18 cellular contexts compared by ENCODE assay signal in genomic region chr3:122394173-122394572, GRCh38. TPM values are rescaled to one million over a fixed set of nuclear protein-coding genes. Genes with fewer than 3 reads are reported as not detected.
A peak's percentile ranks its signal among the peaks of the same experiment; 100 is the strongest.
DNase-seq lines count a peak whose midpoint lies in the region; TF ChIP-seq lines count a peak whose summit lies in the region.
"Had no signal": no experiment of that assay in that cellular context is flagged by ENCODE, and none has a peak within 500 bp of the region (broad histone marks: within the 10 kb centered on the region; RNA-seq: fewer than 3 reads in every experiment).

No MANE protein-coding gene starts in this region.

- H3K9ac ChIP-seq in trophoblast cell (ENCODE audit: low read length), result no peak overlapping the region

- WGBS in trophoblast cell (ENCODE audit: extremely low coverage, insufficient coverage, insufficient read length), result no CpG with 5 or more reads among the region's 1 CpG

- no peak overlapping the region for H2AK5ac ChIP-seq in trophoblast cell (ENCODE audit: low read length)

- no peaks in the 10 kb centered on the region for H3K27me3 ChIP-seq in trophoblast cell (ENCODE audit: insufficient read depth, low read length)
- H3K27me3 ChIP-seq: testis had no signal

- no peaks in the 10 kb centered on the region for H3K9me3 Mint-ChIP-seq in activated T-helper 2 cell treated with anti-CD3 and anti-CD28 coated beads, Interferon-gamma antibody, Interleukin-2, Interleukin-4, amounts not matched to agents 10 μg/mL and 5 μg/mL and 100 μg/mL, durations not matched to agents 14 hours and 24 hours and 36 hours
- no peaks in the 10 kb centered on the region for H3K9me3 Mint-ChIP-seq in T-helper 2 cell treated with Interferon-gamma antibody and Interleukin-4, amounts not matched to agents 5 μg/mL and 100 μg/mL, for 36 hours
- H3K9me3 Mint-ChIP-seq: dendritic cell treated with granulocyte-macrophage colony-stimulating factor and Interleukin-4, amounts not matched to agents 40 ng/mL and 50 ng/mL, for 4 days; stimulated activated effector memory CD8-positive, alpha-beta T cell treated with anti-CD3 and anti-CD28 coated beads, Interleukin-12 subunit alpha, Interleukin-12 subunit beta, amount 100 ng/mL, for 72 hours had no signal

- H2BK120ac ChIP-seq in trophoblast cell (ENCODE audit: insufficient read depth, low read length, poor library complexity), result peak overlapping the region; percentile 16

- no peaks in the 10 kb centered on the region for H3K36me3 ChIP-seq in HEK293 (ENCODE audit: control insufficient read depth in 2 of 2, insufficient read depth in 1 of 2, low read length in 2 of 2)
- no peaks in the 10 kb centered on the region for H3K36me3 ChIP-seq in trophoblast cell (ENCODE audit: control insufficient read depth in 1 of 2, insufficient read depth in 2 of 2, low read length in 2 of 2)

- H4K91ac ChIP-seq in trophoblast cell (ENCODE audit: low read depth, low read length), result peak overlapping the region; percentile 60

- H3K27ac ChIP-seq in HEK293 (ENCODE audit: extremely low read depth, low read depth, low read length) (no peak overlapping the region), trophoblast cell (ENCODE audit: low read depth, low read length) (no peak overlapping the region)
- H3K27ac ChIP-seq: testis had no signal

- no peak for DNase-seq in activated T-helper 2 cell treated with anti-CD3 and anti-CD28 coated beads, Interferon-gamma antibody, Interleukin-2, Interleukin-4, amounts not matched to agents 10 μg/mL and 5 μg/mL and 100 μg/mL, durations not matched to agents 14 hours and 24 hours and 36 hours (ENCODE audit: low spot score)
- peak; percentile 69 for DNase-seq in fibroblast of villous mesenchyme (ENCODE audit: low read depth)
- DNase-seq in trophoblast cell, result no peak
- no peak for DNase-seq in dedifferentiated amniotic fluid mesenchymal stem cell (ENCODE audit: extremely low spot score)
- no peak for DNase-seq in hepatic stellate cell (ENCODE audit: low spot score)
- DNase-seq in T-helper 2 cell treated with Interferon-gamma antibody and Interleukin-4, amounts not matched to agents 5 μg/mL and 100 μg/mL, for 36 hours (ENCODE audit: low spot score), result no peak
- DNase-seq: activated CD4-positive, alpha-beta T cell treated with anti-CD3 and anti-CD28 coated beads, Interleukin-2, amount 50 U/mL, for 1 hour; activated naive CD4-positive, alpha-beta T cell treated with anti-CD3 and anti-CD28 coated beads, Interleukin-2, amount 50 U/mL, for 16 hours; AML-193; NCI-H1436; NCI-H2171; NCI-H748 treated with DMSO at 0.1 percent for 48 hours; right cardiac atrium; SHP77; testis had no signal

- H3K14ac ChIP-seq in trophoblast cell (ENCODE audit: low read length), result peak overlapping the region; percentile 11

- CTCF ChIA-PET in HEK293 (lab: Yijun Ruan, JAX), result interaction anchor here (0.6 to 2.9 kb wide), 6 partner anchors 8 to 285 kb away, joined by 3 to 20 read pairs (median 3); no protein-coding TSS in a partner anchor

- peak overlapping the region; percentile 7 for H3K18ac ChIP-seq in trophoblast cell (ENCODE audit: low read length)

- peak overlapping the region; percentile 50 for H4K8ac ChIP-seq in trophoblast cell (ENCODE audit: low read depth, low read length)

- peak overlapping the region; percentile 16 for H3K27ac Mint-ChIP-seq in activated T-helper 2 cell treated with anti-CD3 and anti-CD28 coated beads, Interferon-gamma antibody, Interleukin-2, Interleukin-4, amounts not matched to agents 10 μg/mL and 5 μg/mL and 100 μg/mL, durations not matched to agents 14 hours and 24 hours and 36 hours
- no peak overlapping the region for H3K27ac Mint-ChIP-seq in T-helper 2 cell treated with Interferon-gamma antibody and Interleukin-4, amounts not matched to agents 5 μg/mL and 100 μg/mL, for 36 hours
- H3K27ac Mint-ChIP-seq: dendritic cell treated with granulocyte-macrophage colony-stimulating factor and Interleukin-4, amounts not matched to agents 40 ng/mL and 50 ng/mL, for 4 days; stimulated activated effector memory CD8-positive, alpha-beta T cell treated with anti-CD3 and anti-CD28 coated beads, Interleukin-12 subunit alpha, Interleukin-12 subunit beta, amount 100 ng/mL, for 72 hours had no signal

- H3K79me1 ChIP-seq in trophoblast cell (ENCODE audit: low read length), result no peaks in the 10 kb centered on the region

- H3K4me1 ChIP-seq in HEK293 (ENCODE audit: control insufficient read depth, insufficient read depth, low read length), result no peaks in the 10 kb centered on the region
- peaks cover 0 to 4% of the 10 kb centered on the region in 2 experiments for H3K4me1 ChIP-seq in trophoblast cell (ENCODE audit: control insufficient read depth in 1 of 2, insufficient read depth in 2 of 2, low read length in 2 of 2)

- H3K23ac ChIP-seq in trophoblast cell (ENCODE audit: low read length), result no peak overlapping the region

- H3K9me3 ChIP-seq in HEK293 (ENCODE audit: control insufficient read depth, insufficient read depth, low read depth, low read length), result no peaks in the 10 kb centered on the region
- H3K9me3 ChIP-seq in trophoblast cell (ENCODE audit: insufficient read depth, low read depth, low read length), result no peaks in the 10 kb centered on the region
- H3K9me3 ChIP-seq: testis had no signal

- H3K4ac ChIP-seq in trophoblast cell (ENCODE audit: low read depth, low read length), result no peak overlapping the region

- H3K4me3 Mint-ChIP-seq in activated T-helper 2 cell treated with anti-CD3 and anti-CD28 coated beads, Interferon-gamma antibody, Interleukin-2, Interleukin-4, amounts not matched to agents 10 μg/mL and 5 μg/mL and 100 μg/mL, durations not matched to agents 14 hours and 24 hours and 36 hours (ENCODE audit: low read depth), result no peak overlapping the region
- H3K4me3 Mint-ChIP-seq in T-helper 2 cell treated with Interferon-gamma antibody and Interleukin-4, amounts not matched to agents 5 μg/mL and 100 μg/mL, for 36 hours, result no peak overlapping the region
- H3K4me3 Mint-ChIP-seq: dendritic cell treated with granulocyte-macrophage colony-stimulating factor and Interleukin-4, amounts not matched to agents 40 ng/mL and 50 ng/mL, for 4 days; stimulated activated effector memory CD8-positive, alpha-beta T cell treated with anti-CD3 and anti-CD28 coated beads, Interleukin-12 subunit alpha, Interleukin-12 subunit beta, amount 100 ng/mL, for 72 hours had no signal

- H2AFZ ChIP-seq in trophoblast cell (ENCODE audit: insufficient read depth, low read length, poor library complexity), result no peak overlapping the region

- POLR2A ChIA-PET in HEK293 (lab: Yijun Ruan, JAX), result interaction anchor here (2.0 kb wide), 1 partner anchor 11 kb away, joined by 15 read pairs; the partner anchor contains the start of genes FAM162A and MIX23

- H3K36me3 Mint-ChIP-seq in activated T-helper 2 cell treated with anti-CD3 and anti-CD28 coated beads, Interferon-gamma antibody, Interleukin-2, Interleukin-4, amounts not matched to agents 10 μg/mL and 5 μg/mL and 100 μg/mL, durations not matched to agents 14 hours and 24 hours and 36 hours (ENCODE audit: low read depth), result peaks cover 34% of the 10 kb centered on the region
- H3K36me3 Mint-ChIP-seq in T-helper 2 cell treated with Interferon-gamma antibody and Interleukin-4, amounts not matched to agents 5 μg/mL and 100 μg/mL, for 36 hours (ENCODE audit: low read depth), result peaks cover 20% of the 10 kb centered on the region

- intact Hi-C loops in activated T-helper 2 cell treated with anti-CD3 and anti-CD28 coated beads, Interferon-gamma antibody, Interleukin-2, Interleukin-4, amounts not matched to agents 10 μg/mL and 5 μg/mL and 100 μg/mL, durations not matched to agents 14 hours and 24 hours and 36 hours (cut with micrococcal nuclease), result loop anchor here (5.0 to 10.0 kb wide), 2 partner anchors 141 to 168 kb away; partner anchors contain the start of genes DTX3L and PARP9

- H3K4me1 Mint-ChIP-seq in activated T-helper 2 cell treated with anti-CD3 and anti-CD28 coated beads, Interferon-gamma antibody, Interleukin-2, Interleukin-4, amounts not matched to agents 10 μg/mL and 5 μg/mL and 100 μg/mL, durations not matched to agents 14 hours and 24 hours and 36 hours (ENCODE audit: low read depth), result peaks cover 53% of the 10 kb centered on the region
- peaks cover 26% of the 10 kb centered on the region for H3K4me1 Mint-ChIP-seq in T-helper 2 cell treated with Interferon-gamma antibody and Interleukin-4, amounts not matched to agents 5 μg/mL and 100 μg/mL, for 36 hours (ENCODE audit: low read depth)

- no peaks in the 10 kb centered on the region for H3K79me2 ChIP-seq in trophoblast cell (ENCODE audit: control insufficient read depth, insufficient read depth, low read length, poor library complexity)

- H3K27me3 Mint-ChIP-seq in activated T-helper 2 cell treated with anti-CD3 and anti-CD28 coated beads, Interferon-gamma antibody, Interleukin-2, Interleukin-4, amounts not matched to agents 10 μg/mL and 5 μg/mL and 100 μg/mL, durations not matched to agents 14 hours and 24 hours and 36 hours (ENCODE audit: low read depth), result no peaks in the 10 kb centered on the region
- H3K27me3 Mint-ChIP-seq in T-helper 2 cell treated with Interferon-gamma antibody and Interleukin-4, amounts not matched to agents 5 μg/mL and 100 μg/mL, for 36 hours (ENCODE audit: low read depth), result no peaks in the 10 kb centered on the region
- H3K27me3 Mint-ChIP-seq: dendritic cell treated with granulocyte-macrophage colony-stimulating factor and Interleukin-4, amounts not matched to agents 40 ng/mL and 50 ng/mL, for 4 days had no signal

- H3K4me3 ChIP-seq in HEK293 (ENCODE audit: low read depth, low read length) (no peak overlapping the region), fibroblast of villous mesenchyme (ENCODE audit: low read depth, low read length) (no peak overlapping the region), trophoblast cell (ENCODE audit: low read depth, low read length) (no peak overlapping the region)
- H3K4me3 ChIP-seq: testis had no signal

- peak overlapping the region; percentile 71 for H2BK5ac ChIP-seq in trophoblast cell (ENCODE audit: low read depth, low read length, poor library complexity)

- TF ChIP-seq CTCF in HEK293 (tag by site-specific recombination; IDR thresholded peaks at IDR 0.05) (no peak), fibroblast of villous mesenchyme (IDR thresholded peaks at IDR 0.05; ENCODE audit: insufficient read depth, low read depth, low read length) (no peak)

- no peak overlapping the region for H2BK12ac ChIP-seq in trophoblast cell (ENCODE audit: low read length)

- H3K4me2 ChIP-seq in trophoblast cell (ENCODE audit: low read length), result no peak overlapping the region

- no peak overlapping the region for H4K12ac ChIP-seq in trophoblast cell (ENCODE audit: low read depth, low read length)

RNA-seq across cellular contexts. Expression of gene FAM162A, which starts 10.2 kb away (rescaled TPM):
- total RNA-seq in activated T-helper 2 cell treated with anti-CD3 and anti-CD28 coated beads, Interferon-gamma antibody, Interleukin-2, Interleukin-4, amounts not matched to agents 10 μg/mL and 5 μg/mL and 100 μg/mL, durations not matched to agents 14 hours and 24 hours and 36 hours, result 82.2 and 85.8 TPM in 2 replicates
- total RNA-seq in fibroblast of villous mesenchyme, result 4.2 and 7.3 TPM in 2 replicates
- polyA plus RNA-seq in trophoblast cell (2013), result 15.1 and 15.3 TPM in 2 replicates

RNA-seq across cellular contexts. Expression of gene MIX23, which starts 11.1 kb away (rescaled TPM):
- total RNA-seq in activated T-helper 2 cell treated with anti-CD3 and anti-CD28 coated beads, Interferon-gamma antibody, Interleukin-2, Interleukin-4, amounts not matched to agents 10 μg/mL and 5 μg/mL and 100 μg/mL, durations not matched to agents 14 hours and 24 hours and 36 hours, result 105 and 110 TPM in 2 replicates
- total RNA-seq in fibroblast of villous mesenchyme, result 29.0 and 36.3 TPM in 2 replicates
- polyA plus RNA-seq in trophoblast cell (2013), result 31.5 TPM in 2 replicates

RNA-seq across cellular contexts. Expression of gene WDR5B, which starts 21.7 kb away (rescaled TPM):
- total RNA-seq in activated T-helper 2 cell treated with anti-CD3 and anti-CD28 coated beads, Interferon-gamma antibody, Interleukin-2, Interleukin-4, amounts not matched to agents 10 μg/mL and 5 μg/mL and 100 μg/mL, durations not matched to agents 14 hours and 24 hours and 36 hours, result 4.9 and 5.5 TPM in 2 replicates
- 5.2 and 6.9 TPM in 2 replicates for total RNA-seq in fibroblast of villous mesenchyme
- polyA plus RNA-seq in trophoblast cell (2013), result 3.0 TPM in 2 replicates
